25 cellular contexts compared by ENCODE assay signal in genomic region chr2:221674446-221674845, GRCh38.
DNase-seq lines count a peak whose midpoint lies in the region; ATAC-seq, FAIRE-seq and TF ChIP-seq lines count a peak whose summit lies in the region.
"Had no signal": no experiment of that assay in that cellular context is flagged by ENCODE, and none has a peak within 500 bp of the region (broad histone marks: within the 10 kb centered on the region; RNA-seq: fewer than 3 reads in every experiment).

No MANE protein-coding gene starts in this region.

- no peak overlapping the region for H2AFZ ChIP-seq in astrocyte (ENCODE audit: low read depth, low read length)

- H3K9ac ChIP-seq in astrocyte (ENCODE audit: low read length), result no peak overlapping the region

- H3K36me3 Mint-ChIP-seq in astrocyte (ENCODE audit: low read depth, unreplicated experiment), result no peaks in the 10 kb centered on the region
- no peaks in the 10 kb centered on the region for H3K36me3 Mint-ChIP-seq in endothelial cell (ENCODE audit: low read depth, unreplicated experiment)

- H4K20me1 ChIP-seq in astrocyte (ENCODE audit: insufficient read depth, low read length), result no peaks in the 10 kb centered on the region

- H3K27ac ChIP-seq in astrocyte (ENCODE audit: low read depth, low read length), result no peak overlapping the region
- H3K27ac ChIP-seq: 22Rv1, A549, C4-2B had no signal

- no peaks in the 10 kb centered on the region for H3K36me3 ChIP-seq in astrocyte (ENCODE audit: insufficient read depth, low read length)

- H3K27me3 Mint-ChIP-seq in astrocyte (ENCODE audit: low read depth, unreplicated experiment) (peaks cover 3% of the 10 kb centered on the region), endothelial cell (ENCODE audit: unreplicated experiment) (no peaks in the 10 kb centered on the region)
- H3K27me3 Mint-ChIP-seq: CD4-positive, alpha-beta T cell had no signal

- no peak for FAIRE-seq in astrocyte (lab: Jason Lieb, UNC)
- FAIRE-seq: A549, G401.6, GM12891, GM18507, HTR-8/SVneo had no signal

- no peak overlapping the region for H3K4me3 Mint-ChIP-seq in astrocyte (ENCODE audit: unreplicated experiment)
- H3K4me3 Mint-ChIP-seq in endothelial cell (ENCODE audit: unreplicated experiment), result no peak overlapping the region
- H3K4me3 Mint-ChIP-seq: CD4-positive, alpha-beta T cell; GM23338 had no signal

- H3K27me3 ChIP-seq in astrocyte (ENCODE audit: insufficient read depth, low read length), result no peaks in the 10 kb centered on the region

- no peak for TF ChIP-seq CTCF in astrocyte (IDR thresholded peaks at IDR 0.05; ENCODE audit: insufficient read depth, low read depth, low read length)
- TF ChIP-seq CTCF in endothelial cell (IDR thresholded peaks at IDR 0.05; ENCODE audit: unreplicated experiment), result no peak

- H3K4me1 Mint-ChIP-seq in astrocyte (ENCODE audit: low read depth, unreplicated experiment), result no peaks in the 10 kb centered on the region
- no peaks in the 10 kb centered on the region for H3K4me1 Mint-ChIP-seq in endothelial cell (ENCODE audit: unreplicated experiment)

- peaks cover 4% of the 10 kb centered on the region for H3K9me3 ChIP-seq in astrocyte (ENCODE audit: insufficient read depth, low read depth, low read length)
- H3K9me3 ChIP-seq: A549, Caco-2 had no signal

- H3K4me1 ChIP-seq in astrocyte (ENCODE audit: insufficient read depth, low read length), result no peaks in the 10 kb centered on the region
- H3K4me1 ChIP-seq: A549, Caco-2 had no signal

- DNase-seq in Daoy (ENCODE audit: low read depth), result peak; percentile 22
- DNase-seq in M059J (ENCODE audit: low read depth), result peak; percentile 57
- DNase-seq in astrocyte (ENCODE audit: low read depth), result peak; percentile 2
- peak; percentile 54 for DNase-seq in renal cortical epithelial cell (ENCODE audit: low read depth)
- DNase-seq in activated T-cell treated with anti-CD3 and anti-CD28 coated beads, Interleukin-2, amount 50 U/mL, for 1 hour, result no peak
- no peak for DNase-seq in endothelial cell (ENCODE audit: low spot score)
- DNase-seq: AML-193; Caco-2; CD4-positive, alpha-beta T cell; DMS153; DMS79; H7; HFFc6; IMR-90 had no signal

- no peak overlapping the region for H3K4me2 ChIP-seq in astrocyte (ENCODE audit: low read length)
- H3K4me2 ChIP-seq: A549 had no signal

- no peak overlapping the region for H3K27ac Mint-ChIP-seq in astrocyte (ENCODE audit: unreplicated experiment)
- no peak overlapping the region for H3K27ac Mint-ChIP-seq in endothelial cell (ENCODE audit: unreplicated experiment)
- H3K27ac Mint-ChIP-seq: CD4-positive, alpha-beta T cell; GM23338; HFFc6 had no signal

- no peak for ATAC-seq in GM18505 (IDR thresholded peaks at IDR 0.05; ENCODE audit: unreplicated experiment)
- no peak for ATAC-seq in GM19351 (IDR thresholded peaks at IDR 0.05; ENCODE audit: unreplicated experiment)
- ATAC-seq: A549, GM23338, HCT116 had no signal

- no peak overlapping the region for H3K4me3 ChIP-seq in astrocyte (ENCODE audit: insufficient read depth, low read depth, low read length)
- H3K4me3 ChIP-seq: A549, GM23338 had no signal

- H3K9me3 Mint-ChIP-seq in astrocyte (ENCODE audit: unreplicated experiment), result peaks cover 5% of the 10 kb centered on the region
- no peaks in the 10 kb centered on the region for H3K9me3 Mint-ChIP-seq in endothelial cell (ENCODE audit: unreplicated experiment)
- H3K9me3 Mint-ChIP-seq: CD4-positive, alpha-beta T cell; GM23338 had no signal

- no peak for TF ChIP-seq POLR2A in GM18505 (IDR thresholded peaks at IDR 0.05; ENCODE audit: borderline replicate concordance, extremely low read depth, insufficient read depth, insufficient read length)

- no peaks in the 10 kb centered on the region for H3K79me2 ChIP-seq in astrocyte (ENCODE audit: insufficient read depth, low read length)

Comparison
In these comparisons a context has a peak if more than half of its experiments do, and no peak if none do; other contexts are left out.
1. DNase-seq: peak in Daoy (single experiment), M059J (single experiment), astrocyte (single experiment) and renal cortical epithelial cell (single experiment); none in activated T-cell treated with anti-CD3 and anti-CD28 coated beads, Interleukin-2, amount 50 U/mL, for 1 hour (single experiment) and endothelial cell (single experiment).